24 cellular contexts compared by ENCODE assay signal in the genomic region with DNA sequence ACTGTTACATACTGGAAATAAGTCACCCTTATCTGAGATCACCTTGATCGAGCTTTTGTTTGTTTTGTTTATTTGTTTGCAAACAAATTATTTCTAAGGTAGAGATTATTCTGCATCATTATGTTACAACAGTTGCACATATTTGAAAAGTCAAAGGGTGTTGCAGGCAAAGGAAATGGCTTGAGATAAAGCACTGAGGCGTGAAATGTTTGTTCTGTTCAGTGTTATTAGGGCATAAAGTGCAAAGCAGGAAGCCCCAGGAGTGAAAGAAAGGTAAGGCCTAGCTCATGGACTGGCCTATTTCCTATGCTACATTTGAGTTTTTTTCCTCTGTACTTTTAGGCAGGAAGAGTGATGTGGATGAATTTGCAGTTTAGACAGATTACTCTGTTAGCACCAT.
A peak's percentile ranks its signal among the peaks of the same experiment; 100 is the strongest.
DNase-seq lines count a peak whose midpoint lies in the region; ATAC-seq, FAIRE-seq and TF ChIP-seq lines count a peak whose summit lies in the region.
"Had no signal": no experiment of that assay in that cellular context is flagged by ENCODE, and none has a peak within 500 bp of the region (broad histone marks: within the 10 kb centered on the region; RNA-seq: fewer than 3 reads in every experiment).

No MANE protein-coding gene starts in this region.

- H3F3A ChIP-seq in neural progenitor cell (ENCODE audit: low read depth) = no peaks in the 10 kb centered on the region

- H3K79me2 ChIP-seq in H1 (ENCODE audit: control insufficient read depth in 1 of 2, insufficient read depth in 2 of 2, low read length in 2 of 2) (no peaks in the 10 kb centered on the region), neural progenitor cell (ENCODE audit: low read depth) (no peaks in the 10 kb centered on the region)

- no peak overlapping the region for H4K5ac ChIP-seq in H1 (ENCODE audit: insufficient read length, low read depth, low read length)

- no peaks in the 10 kb centered on the region for H3K9me3 ChIP-seq in BLaER1 treated with 17β-estradiol and CSF1 and Interleukin-3, amounts not matched to agents 10 nM and 100 nM (replicated peaks in 1 of 11)
- H3K9me3 ChIP-seq in H1 (ENCODE audit: insufficient read depth in 2 of 2, low read depth in 1 of 2, low read length in 1 of 2) = no peaks in the 10 kb centered on the region
- H3K9me3 ChIP-seq in neural progenitor cell (ENCODE audit: low read depth) = no peaks in the 10 kb centered on the region
- H3K9me3 ChIP-seq: sigmoid colon had no signal

- H3K4me1 Mint-ChIP-seq in neural progenitor cell = peaks cover 14% of the 10 kb centered on the region
- no peaks in the 10 kb centered on the region for H3K4me1 Mint-ChIP-seq in activated CD8-positive, alpha-beta T cell treated with anti-CD3 and anti-CD28 coated beads for 36 hours (ENCODE audit: low read depth)
- H3K4me1 Mint-ChIP-seq: CD4-positive, CD25-positive, alpha-beta regulatory T cell; IgD-negative memory B cell had no signal

- H2BK120ac ChIP-seq in H1 (replicated peaks; ENCODE audit: low read depth, low read length) = no peak overlapping the region

- H3K4ac ChIP-seq in H1 (replicated peaks; ENCODE audit: insufficient read length, low read depth, low read length) = no peak overlapping the region

- H3K14ac ChIP-seq in H1 (ENCODE audit: insufficient read length) = no peak overlapping the region

- H2AFZ ChIP-seq in H1 (ENCODE audit: low read length) = 0 out of 2 replicates have a peak overlapping the region, but pooled peaks have one; percentile 6
- peak overlapping the region; percentile 22 for H2AFZ ChIP-seq in neural progenitor cell (replicated peaks)

- H3K36me3 Mint-ChIP-seq in neural progenitor cell = no peaks in the 10 kb centered on the region
- H3K36me3 Mint-ChIP-seq in activated CD8-positive, alpha-beta T cell treated with anti-CD3 and anti-CD28 coated beads for 36 hours (ENCODE audit: low read depth) = no peaks in the 10 kb centered on the region
- H3K36me3 Mint-ChIP-seq: CD4-positive, CD25-positive, alpha-beta regulatory T cell; IgD-negative memory B cell had no signal

- intact Hi-C loops in activated CD8-positive, alpha-beta T cell treated with anti-CD3 and anti-CD28 coated beads for 36 hours (cut with micrococcal nuclease) = no loop called here

- no peak overlapping the region for H2BK12ac ChIP-seq in H1 (ENCODE audit: low read depth, low read length)

- CTCF ChIA-PET in H1 (lab: Charles Lee; ENCODE audit: partially characterized antibody) = interaction anchor here (1.6 kb wide), 1 partner anchor 15 kb away, joined by 3 read pairs; no protein-coding TSS in a partner anchor
- CTCF ChIA-PET in activated CD8-positive, alpha-beta T cell treated with anti-CD3 and anti-CD28 coated beads for 36 hours (lab: Charles Lee) = no interaction called here

- no peaks in the 10 kb centered on the region for H3K27me3 ChIP-seq in BLaER1 treated with 17β-estradiol and CSF1 and Interleukin-3, amounts not matched to agents 10 nM and 100 nM
- no peaks in the 10 kb centered on the region for H3K27me3 ChIP-seq in H1 (replicated peaks in 1 of 4; ENCODE audit: control insufficient read depth in 3 of 4, extremely low read depth in 1 of 4, insufficient read depth in 3 of 4, low read length in 3 of 4)
- no peaks in the 10 kb centered on the region for H3K27me3 ChIP-seq in neural progenitor cell
- H3K27me3 ChIP-seq: brain microvascular endothelial cell, sigmoid colon had no signal

- DNase-seq in HT-29 (ENCODE audit: low spot score) (peak; percentile 25), H1 (ENCODE audit: low read depth in 1 of 2, low spot score in 2 of 2) (no peak), neural progenitor cell (ENCODE audit: low spot score) (peak; percentile 50)
- no peak for DNase-seq in activated CD8-positive, alpha-beta T cell treated with anti-CD3 and anti-CD28 coated beads for 36 hours
- DNase-seq: activated CD4-positive, CD25-positive, alpha-beta regulatory T cell treated with anti-CD3 and anti-CD28 coated beads, Interleukin-2, amount 50 U/mL, for 72 hours; activated CD8-positive, alpha-beta T cell treated with anti-CD3 and anti-CD28 coated beads, Interleukin-2, amount 10 ng/mL, durations not matched to agents 7 days and 5 days; brain microvascular endothelial cell; CD4-positive, CD25-positive, alpha-beta regulatory T cell; effector memory CD8-positive, alpha-beta T cell; GF-D8; kidney glomerular epithelial cell; mesenchymal stem cell; natural killer cell; NCI-H1436 treated with DMSO at 0.1 percent for 48 hours; NCI-H446; sigmoid colon; T-helper 9 cell had no signal

- H3K23ac ChIP-seq in H1 (ENCODE audit: insufficient read length) = no peak overlapping the region

- peaks cover 8 to 12% (median 11%) of the 10 kb centered on the region in 10 experiments; a peak in 19 of 20 replicates for H3K4me1 ChIP-seq in BLaER1 treated with 17β-estradiol and CSF1 and Interleukin-3, amounts not matched to agents 10 nM and 100 nM
- H3K4me1 ChIP-seq in H1 (replicated peaks in 1 of 4; ENCODE audit: control insufficient read depth in 3 of 4, insufficient read depth in 4 of 4, low read length in 3 of 4) (no peaks in the 10 kb centered on the region), neural progenitor cell (peaks cover 16% of the 10 kb centered on the region)

- H2BK20ac ChIP-seq in H1 (ENCODE audit: low read length) = no peak overlapping the region

- TF ChIP-seq POLR2A in H1 (IDR thresholded peaks at IDR 0.05; ENCODE audit: control extremely low read depth in 1 of 2, low read depth in 2 of 2, low read length in 2 of 2) = no peak

- H4K91ac ChIP-seq in H1 (replicated peaks; ENCODE audit: insufficient read length, low read length) = no peak overlapping the region

- H3K27me3 Mint-ChIP-seq in neural progenitor cell (ENCODE audit: insufficient read depth, low read depth) = no peaks in the 10 kb centered on the region
- H3K27me3 Mint-ChIP-seq in activated CD8-positive, alpha-beta T cell treated with anti-CD3 and anti-CD28 coated beads for 36 hours = no peaks in the 10 kb centered on the region
- H3K27me3 Mint-ChIP-seq: CD4-positive, CD25-positive, alpha-beta regulatory T cell; effector memory CD8-positive, alpha-beta T cell; IgD-negative memory B cell had no signal

- TF ChIP-seq CTCF in H1 (IDR thresholded peaks at IDR 0.05; ENCODE audit: control extremely low read depth in 1 of 3, insufficient read depth in 1 of 3, low read depth in 1 of 3, low read length in 3 of 3) (no peak), neural progenitor cell (IDR thresholded peaks at IDR 0.05) (no peak)
- no peak for TF ChIP-seq CTCF in activated CD8-positive, alpha-beta T cell treated with anti-CD3 and anti-CD28 coated beads for 36 hours (IDR thresholded peaks at IDR 0.05)

- H4K8ac ChIP-seq in H1 (ENCODE audit: extremely low read depth, insufficient read depth, low read length) = no peak overlapping the region

- no peak overlapping the region for H3K4me3 Mint-ChIP-seq in neural progenitor cell
- no peak overlapping the region for H3K4me3 Mint-ChIP-seq in activated CD8-positive, alpha-beta T cell treated with anti-CD3 and anti-CD28 coated beads for 36 hours
- H3K4me3 Mint-ChIP-seq: activated CD8-positive, alpha-beta T cell treated with anti-CD3 and anti-CD28 coated beads, Interleukin-2, amount 10 ng/mL, durations not matched to agents 7 days and 5 days; CD4-positive, CD25-positive, alpha-beta regulatory T cell; effector memory CD8-positive, alpha-beta T cell; IgD-negative memory B cell; natural killer cell had no signal

- H3K23me2 ChIP-seq in H1 (ENCODE audit: low read depth, low read length) = no peaks in the 10 kb centered on the region

- peak overlapping the region; percentile 14 to 59 (median 33); a peak in 18 of 22 replicates for H3K4me2 ChIP-seq in BLaER1 treated with 17β-estradiol and CSF1 and Interleukin-3, amounts not matched to agents 10 nM and 100 nM
- H3K4me2 ChIP-seq in H1 (ENCODE audit: insufficient read depth in 1 of 2, low read depth in 2 of 2, low read length in 2 of 2) = no peak overlapping the region
- H3K4me2 ChIP-seq in neural progenitor cell = peak overlapping the region; percentile 54

- no peaks in the 10 kb centered on the region for H3K79me1 ChIP-seq in H1 (ENCODE audit: low read depth, low read length)

- peak overlapping the region in 5 of 11 experiments; percentile 4 to 46 (median 12); a peak in 4 of 22 replicates for H3K27ac ChIP-seq in BLaER1 treated with 17β-estradiol and CSF1 and Interleukin-3, amounts not matched to agents 10 nM and 100 nM
- H3K27ac ChIP-seq in H1 (ENCODE audit: low read depth, low read length) (no peak overlapping the region), neural progenitor cell (peak overlapping the region; percentile 16)
- H3K27ac ChIP-seq: brain microvascular endothelial cell, sigmoid colon had no signal

- H3K9ac ChIP-seq in BLaER1 treated with 17β-estradiol and CSF1 and Interleukin-3, amounts not matched to agents 10 nM and 100 nM = no peak overlapping the region
- H3K9ac ChIP-seq in H1 (replicated peaks in 1 of 4; ENCODE audit: extremely low read depth in 1 of 4, low read depth in 3 of 4, low read length in 3 of 4) (no peak overlapping the region), neural progenitor cell (no peak overlapping the region)

- ATAC-seq in HG02840 (IDR thresholded peaks at IDR 0.05; ENCODE audit: low FRiP score, unreplicated experiment) (no peak), GM21723 (IDR thresholded peaks at IDR 0.05; ENCODE audit: unreplicated experiment) (no peak), HG02798 (IDR thresholded peaks at IDR 0.05; ENCODE audit: poor library complexity, unreplicated experiment) (no peak)
- no peak for ATAC-seq in activated CD8-positive, alpha-beta T cell treated with anti-CD3 and anti-CD28 coated beads for 36 hours
- ATAC-seq: activated CD8-positive, alpha-beta T cell treated with anti-CD3 and anti-CD28 coated beads, Interleukin-2, amount 10 ng/mL, durations not matched to agents 7 days and 5 days; effector memory CD8-positive, alpha-beta T cell had no signal

- no peak overlapping the region for H3K18ac ChIP-seq in H1 (ENCODE audit: extremely low read depth, low read length)

- H3K56ac ChIP-seq in H1 (replicated peaks; ENCODE audit: insufficient read length, low read depth, low read length) = no peak overlapping the region

- H3K36me3 ChIP-seq in BLaER1 treated with 17β-estradiol and CSF1 and Interleukin-3, amounts not matched to agents 10 nM and 100 nM = no peaks in the 10 kb centered on the region
- no peaks in the 10 kb centered on the region for H3K36me3 ChIP-seq in H1 (ENCODE audit: control insufficient read depth in 2 of 4, insufficient read depth in 4 of 4, low read length in 3 of 4)
- no peaks in the 10 kb centered on the region for H3K36me3 ChIP-seq in neural progenitor cell
- H3K36me3 ChIP-seq: brain microvascular endothelial cell, sigmoid colon had no signal

- H2BK15ac ChIP-seq in H1 (ENCODE audit: low read length) = no peak overlapping the region

- H3K9me3 Mint-ChIP-seq in neural progenitor cell = no peaks in the 10 kb centered on the region
- H3K9me3 Mint-ChIP-seq in activated CD8-positive, alpha-beta T cell treated with anti-CD3 and anti-CD28 coated beads for 36 hours = peaks cover 16% of the 10 kb centered on the region

- no peaks in the 10 kb centered on the region for H4K20me1 ChIP-seq in BLaER1 treated with 17β-estradiol and CSF1 and Interleukin-3, amounts not matched to agents 10 nM and 100 nM
- H4K20me1 ChIP-seq in H1 (replicated peaks in 1 of 2; ENCODE audit: control insufficient read depth in 1 of 2, insufficient read depth in 2 of 2, low read length in 2 of 2) (no peaks in the 10 kb centered on the region), neural progenitor cell (ENCODE audit: low read depth) (no peaks in the 10 kb centered on the region)

- POLR2A ChIA-PET in H1 (lab: Charles Lee; ENCODE audit: partially characterized antibody) = interaction anchor here (1.0 kb wide), 1 partner anchor 14 kb away, joined by 3 read pairs; no protein-coding TSS in a partner anchor
- POLR2A ChIA-PET in activated CD8-positive, alpha-beta T cell treated with anti-CD3 and anti-CD28 coated beads for 36 hours (lab: Charles Lee) = no interaction called here

- 88% methylated on average over 2 of the region's 2 CpGs; no CpG with 5 or more reads in 1 of the 2 experiments for WGBS in H1 (ENCODE audit: extremely low coverage in 1 of 2, insufficient coverage in 1 of 2, insufficient read length in 1 of 2, insufficient replicate concordance in 2 of 2, low coverage in 1 of 2, low lambda C conversion rate in 2 of 2, missing lambda C conversion rate in 1 of 2), 2 experiments

- no peak overlapping the region for H3K27ac Mint-ChIP-seq in neural progenitor cell
- no peak overlapping the region for H3K27ac Mint-ChIP-seq in activated CD8-positive, alpha-beta T cell treated with anti-CD3 and anti-CD28 coated beads for 36 hours
- H3K27ac Mint-ChIP-seq: activated CD8-positive, alpha-beta T cell treated with anti-CD3 and anti-CD28 coated beads, Interleukin-2, amount 10 ng/mL, durations not matched to agents 7 days and 5 days; effector memory CD8-positive, alpha-beta T cell; IgD-negative memory B cell had no signal

- no peak for TF ChIP-seq EP300 in H1 (IDR thresholded peaks at IDR 0.05; ENCODE audit: borderline replicate concordance in 1 of 2, low read depth in 2 of 2, low read length in 2 of 2)

- H2BK5ac ChIP-seq in H1 (ENCODE audit: low read depth, low read length) = no peak overlapping the region

- H3K4me3 ChIP-seq in BLaER1 treated with 17β-estradiol and CSF1 and Interleukin-3, amounts not matched to agents 10 nM and 100 nM = no peak overlapping the region
- H3K4me3 ChIP-seq in H1 (ENCODE audit: extremely low read depth in 1 of 4, insufficient read depth in 2 of 4, low read depth in 3 of 4, low read length in 4 of 4) (no peak overlapping the region), neural progenitor cell (peak overlapping the region; percentile 9)
- H3K4me3 ChIP-seq: sigmoid colon had no signal

- no peak for FAIRE-seq in H1 (lab: Jason Lieb, UNC)
- FAIRE-seq: H54, urothelium cell line had no signal

- no peak for TF ChIP-seq RAD21 in H1 (IDR thresholded peaks at IDR 0.05 in 1 of 2, conservative IDR thresholded peaks at IDR 0.05 in 1 of 2; ENCODE audit: low read depth in 2 of 2, low read length in 2 of 2)

- no peak overlapping the region for H2AK5ac ChIP-seq in H1 (ENCODE audit: low read depth, low read length)

Comparison
In these comparisons a context has a peak if more than half of its experiments do, and no peak if none do; other contexts are left out.
1. H3K4me2 ChIP-seq: peak in BLaER1 treated with 17β-estradiol and CSF1 and Interleukin-3, amounts not matched to agents 10 nM and 100 nM (11 of 11) and neural progenitor cell (single experiment); none in H1 (0 of 2).
2. DNase-seq: peak in HT-29 (single experiment) and neural progenitor cell (single experiment); none in H1 (0 of 2) and activated CD8-positive, alpha-beta T cell treated with anti-CD3 and anti-CD28 coated beads for 36 hours (single experiment).